In genomic region chr2:23925702-23926288, GRCh38 we compare ENCODE assay signal across 8 cellular contexts. TPM values are rescaled to one million over a fixed set of nuclear protein-coding genes. Genes with fewer than 3 reads are reported as not detected.
DNase-seq lines count a peak whose midpoint lies in the region; ATAC-seq and TF ChIP-seq lines count a peak whose summit lies in the region.

No MANE protein-coding gene starts in this region.

- peak overlapping the region; percentile 81 to 89 (median 84) for H3K4me3 ChIP-seq in Peyer's patch
- peak overlapping the region; percentile 81 to 97 for H3K4me3 ChIP-seq in gastroesophageal sphincter
- H3K4me3 ChIP-seq in neutrophil (ENCODE audit: low read depth in 1 of 2, low read length in 1 of 2), result peak overlapping the region; percentile 82 to 94

- H3K27me3 ChIP-seq in Peyer's patch (no peaks in the 10 kb centered on the region), gastroesophageal sphincter (no peaks in the 10 kb centered on the region), neutrophil (no peaks in the 10 kb centered on the region)

- peak overlapping the region; percentile 97 for H3K4me3 Mint-ChIP-seq in type B pancreatic cell

- H3K27ac Mint-ChIP-seq in type B pancreatic cell, result peak overlapping the region; percentile 100

- DNase-seq in Peyer's patch (peak in 2 of 3 donors; percentile 76 to 84), type B pancreatic cell (ENCODE audit: extremely low spot score, unreplicated experiment) (no peak)
- peak; percentile 17 for DNase-seq in activated gamma-delta T cell treated with anti-CD3 and anti-CD28 coated beads, Interleukin-2, amount 50 U/mL, for 16 hours (ENCODE audit: low read depth)

- peaks cover 0 to 13% (median 7%) of the 10 kb centered on the region in 4 donors for H3K4me1 ChIP-seq in Peyer's patch
- peaks cover 0 to 72% (median 21%) of the 10 kb centered on the region in 3 donors for H3K4me1 ChIP-seq in gastroesophageal sphincter
- H3K4me1 ChIP-seq in neutrophil (ENCODE audit: control insufficient read depth in 1 of 2, insufficient read depth in 1 of 2, low read depth in 1 of 2, low read length in 1 of 2), result peaks cover 27% of the 10 kb centered on the region in 2 experiments

- H3K36me3 Mint-ChIP-seq in type B pancreatic cell, result no peaks in the 10 kb centered on the region

- ATAC-seq in GM19324 (IDR thresholded peaks at IDR 0.05; ENCODE audit: low FRiP score, unreplicated experiment), result peak; percentile 45
- peak; percentile 46 for ATAC-seq in HG03439 (IDR thresholded peaks at IDR 0.05; ENCODE audit: unreplicated experiment)
- peak; percentile 32 for ATAC-seq in gastroesophageal sphincter

- no peaks in the 10 kb centered on the region for H3K27me3 Mint-ChIP-seq in type B pancreatic cell

- H3K4me1 Mint-ChIP-seq in type B pancreatic cell (ENCODE audit: unreplicated experiment), result peaks cover 19% of the 10 kb centered on the region

- TF ChIP-seq POLR2A in Peyer's patch (IDR thresholded peaks at IDR 0.05) (peak in 1 of 2 donors; percentile 22), gastroesophageal sphincter (IDR thresholded peaks at IDR 0.05) (peak in 1 of 2 donors; percentile 57)

- H3K9me3 Mint-ChIP-seq in type B pancreatic cell, result no peaks in the 10 kb centered on the region

- TF ChIP-seq EP300 in gastroesophageal sphincter (IDR thresholded peaks at IDR 0.05), result no peak

- TF ChIP-seq CTCF in C4-2B (conservative IDR thresholded peaks at IDR 0.05) (no peak), Peyer's patch (IDR thresholded peaks at IDR 0.05) (no peak), gastroesophageal sphincter (IDR thresholded peaks at IDR 0.05) (peak in 1 of 4 experiments; percentile 7), neutrophil (IDR thresholded peaks at IDR 0.05) (no peak), type B pancreatic cell (conservative IDR thresholded peaks at IDR 0.05) (no peak)

- 1 to 2% methylated on average over 5 to 7 of the region's 13 CpGs for WGBS in gastroesophageal sphincter (ENCODE audit: low coverage in 1 of 2), 2 donors

- H3K27ac ChIP-seq in C4-2B (peak overlapping the region; percentile 93), Peyer's patch (peak overlapping the region; percentile 97 to 99 (median 98)), gastroesophageal sphincter (peak overlapping the region; percentile 94 to 100 (median 98)), neutrophil (peak overlapping the region; percentile 95)

- H3K9me3 ChIP-seq in Peyer's patch (no peaks in the 10 kb centered on the region), gastroesophageal sphincter (no peaks in the 10 kb centered on the region), neutrophil (no peaks in the 10 kb centered on the region)

- no peaks in the 10 kb centered on the region for H3K36me3 ChIP-seq in Peyer's patch
- no peaks in the 10 kb centered on the region for H3K36me3 ChIP-seq in gastroesophageal sphincter
- H3K36me3 ChIP-seq in neutrophil, result no peaks in the 10 kb centered on the region

RNA-seq across cellular contexts. Expression of gene ATAD2B, which starts 1.1 kb away (rescaled TPM):
- total RNA-seq in Peyer's patch (10 to 100 TPM; 41.9 to 71.0 (median 53.1) TPM), gastroesophageal sphincter (10 to 100 TPM; 10.4 to 36.1 (median 16.8) TPM), type B pancreatic cell (ENCODE audit: low replicate concordance) (15.9 and 25.7 TPM in 2 replicates)

RNA-seq across cellular contexts. Expression of gene UBXN2A, which starts 14.5 kb away (rescaled TPM):
- total RNA-seq in Peyer's patch, result 10 to 100 TPM; 11.7 to 20.4 (median 15.8) TPM
- 10 to 100 TPM; 19.1 to 29.3 (median 22.2) TPM for total RNA-seq in gastroesophageal sphincter
- 11.2 and 20.7 TPM in 2 replicates for total RNA-seq in type B pancreatic cell (ENCODE audit: low replicate concordance)
